16 cellular contexts compared by ENCODE assay signal in the genomic region with DNA sequence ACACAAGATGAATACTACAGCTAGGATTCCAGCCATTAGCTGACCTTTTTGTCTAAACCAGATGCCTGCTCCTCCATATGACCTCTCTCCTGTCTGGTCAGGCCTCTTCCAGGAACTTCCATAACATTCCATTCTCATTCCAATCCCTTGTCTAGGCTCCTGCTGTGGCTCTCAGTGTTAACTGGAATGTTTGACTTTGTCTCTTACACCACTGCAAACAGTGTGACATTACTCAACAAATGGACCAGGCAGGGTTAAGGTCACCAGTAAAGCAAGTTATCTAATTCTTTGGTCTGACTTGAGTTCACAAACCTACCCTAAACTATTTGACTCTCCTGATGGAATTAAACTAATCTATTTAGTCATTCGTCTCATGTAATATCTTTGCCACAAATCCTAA. TPM values are rescaled to one million over a fixed set of nuclear protein-coding genes. Genes with fewer than 3 reads are reported as not detected.
DNase-seq lines count a peak whose midpoint lies in the region; ATAC-seq and TF ChIP-seq lines count a peak whose summit lies in the region.
"Had no signal": no experiment of that assay in that cellular context is flagged by ENCODE, and none has a peak within 500 bp of the region (broad histone marks: within the 10 kb centered on the region; RNA-seq: fewer than 3 reads in every experiment).

No MANE protein-coding gene starts in this region.

- H3K9me2 ChIP-seq in PC-3 (replicated peaks; ENCODE audit: low read length), result no peaks in the 10 kb centered on the region

- peak overlapping the region in 1 of 3 experiments; percentile 63 for H3K4me3 Mint-ChIP-seq in nephron
- H3K4me3 Mint-ChIP-seq: stimulated activated effector memory CD8-positive, alpha-beta T cell treated with anti-CD3 and anti-CD28 coated beads, Interleukin-12 subunit alpha, Interleukin-12 subunit beta, amount 100 ng/mL, for 72 hours had no signal

- no TSS peak for BruUV-seq in PC-3 (replicated peaks; lab: Mats Ljungman, UMichigan)

- TF ChIP-seq CTCF in PC-3 (conservative IDR thresholded peaks at IDR 0.05; ENCODE audit: low read depth, low read length), result no peak
- TF ChIP-seq CTCF in fibroblast of villous mesenchyme (IDR thresholded peaks at IDR 0.05; ENCODE audit: insufficient read depth, low read depth, low read length), result no peak
- TF ChIP-seq CTCF in nephron (IDR thresholded peaks at IDR 0.05; ENCODE audit: unreplicated experiment in 3 of 3), result no peak
- no peak for TF ChIP-seq CTCF in esophagus muscularis mucosa (IDR thresholded peaks at IDR 0.05)

- H3K9ac ChIP-seq in PC-3 (ENCODE audit: low read length), result no peak overlapping the region
- H3K9ac ChIP-seq: BLaER1 had no signal

- H3F3A ChIP-seq in PC-3 (ENCODE audit: low read length, unreplicated experiment), result no peaks in the 10 kb centered on the region

- H3K4me1 ChIP-seq in PC-3 (ENCODE audit: insufficient read depth, low read length) (peaks cover 24% of the 10 kb centered on the region), esophagus muscularis mucosa (peaks cover 0 to 25% (median 17%) of the 10 kb centered on the region in 4 donors)
- H3K4me1 ChIP-seq: BLaER1 had no signal

- H3K4me1 Mint-ChIP-seq in nephron, result peaks cover 33% of the 10 kb centered on the region

- POLR2A ChIA-PET in PC-3 (lab: Charles Lee; ENCODE audit: unreplicated experiment), result no interaction called here

- peaks cover 2% of the 10 kb centered on the region for H3K9me3 Mint-ChIP-seq in nephron
- H3K9me3 Mint-ChIP-seq: activated T-helper 2 cell treated with anti-CD3 and anti-CD28 coated beads, Interferon-gamma antibody, Interleukin-2, Interleukin-4, amounts not matched to agents 10 μg/mL and 5 μg/mL and 100 μg/mL, durations not matched to agents 14 hours and 24 hours and 36 hours had no signal

- peaks cover 11% of the 10 kb centered on the region for H3K79me2 ChIP-seq in PC-3 (ENCODE audit: low read length)

- H3K9me3 ChIP-seq in PC-3 (ENCODE audit: low read length) (no peaks in the 10 kb centered on the region), esophagus muscularis mucosa (no peaks in the 10 kb centered on the region)

- no peak overlapping the region for H3K4me3 ChIP-seq in PC-3 (ENCODE audit: low read length)
- no peak overlapping the region for H3K4me3 ChIP-seq in fibroblast of villous mesenchyme (ENCODE audit: low read depth, low read length)
- no peak overlapping the region for H3K4me3 ChIP-seq in esophagus muscularis mucosa
- H3K4me3 ChIP-seq: BLaER1 had no signal

- no peak overlapping the region for H3K4me2 ChIP-seq in PC-3 (ENCODE audit: low read length)
- H3K4me2 ChIP-seq: BLaER1 had no signal

- no peak overlapping the region for H3K27ac ChIP-seq in PC-3 (ENCODE audit: low read length)
- no peak overlapping the region for H3K27ac ChIP-seq in esophagus muscularis mucosa (replicated peaks in 1 of 4)
- H3K27ac ChIP-seq: BLaER1 had no signal

- H4K20me1 ChIP-seq in PC-3 (ENCODE audit: low read length), result no peaks in the 10 kb centered on the region
- H4K20me1 ChIP-seq: BLaER1 had no signal

- no peak for TF ChIP-seq EP300 in esophagus muscularis mucosa (IDR thresholded peaks at IDR 0.05)

- DNase-seq in EL (peak; percentile 71), PC-3 (peak; percentile 22), fibroblast of villous mesenchyme (ENCODE audit: low read depth) (peak; percentile 63), esophagus muscularis mucosa (ENCODE audit: extremely low spot score) (no peak), NCI-H2171 (lab: John Stamatoyannopoulos, UW) (no peak), GF-D8 (lab: John Stamatoyannopoulos, UW) (no peak), GDM1 (lab: John Stamatoyannopoulos, UW) (no peak)
- DNase-seq: activated CD4-positive, alpha-beta T cell treated with anti-CD3 and anti-CD28 coated beads, Interleukin-2, amount 50 U/mL, for 48 hours; NCI-H1417 treated with DMSO at 0.1 percent for 48 hours; NCI-H524 treated with DMSO at 0.1 percent for 48 hours; stimulated activated CD4-positive, alpha-beta T cell treated with anti-CD3 and anti-CD28 coated beads, Interleukin-4, amount 100 ng/mL, for 1 hour had no signal

- TF ChIP-seq POLR2A in esophagus muscularis mucosa (IDR thresholded peaks at IDR 0.05; ENCODE audit: low read depth), result no peak

- CTCF ChIA-PET in PC-3 (lab: Charles Lee), result no interaction called here

- ATAC-seq in PC-3, result no peak
- ATAC-seq: stimulated activated effector memory CD8-positive, alpha-beta T cell treated with anti-CD3 and anti-CD28 coated beads, Interleukin-12 subunit alpha, Interleukin-12 subunit beta, amount 100 ng/mL, for 72 hours had no signal

- H3K36me3 Mint-ChIP-seq in nephron (ENCODE audit: low read depth), result peaks cover 4% of the 10 kb centered on the region
- H3K36me3 Mint-ChIP-seq: IgD-negative memory B cell; stimulated activated effector memory CD8-positive, alpha-beta T cell treated with anti-CD3 and anti-CD28 coated beads, Interleukin-12 subunit alpha, Interleukin-12 subunit beta, amount 100 ng/mL, for 72 hours had no signal

- intact Hi-C loops in PC-3 (cut with micrococcal nuclease) (loop anchor here (10.0 kb wide), 1 partner anchor 330 kb away; no protein-coding TSS in a partner anchor), esophagus muscularis mucosa (cut with DNase I) (no loop called here)

- H3K36me3 ChIP-seq in PC-3 (ENCODE audit: low read depth, low read length), result no peaks in the 10 kb centered on the region
- no peaks in the 10 kb centered on the region for H3K36me3 ChIP-seq in esophagus muscularis mucosa
- H3K36me3 ChIP-seq: BLaER1 had no signal

- no peaks in the 10 kb centered on the region for H3K27me3 Mint-ChIP-seq in nephron (ENCODE audit: low read depth)

- 100% methylated on average over 1 of the region's 1 CpG for WGBS in esophagus muscularis mucosa

- H3K27me3 ChIP-seq in PC-3 (ENCODE audit: low read length) (no peaks in the 10 kb centered on the region), esophagus muscularis mucosa (peaks cover 0 to 36% (median 5%) of the 10 kb centered on the region in 4 donors)
- H3K27me3 ChIP-seq: BLaER1 had no signal

- H2AFZ ChIP-seq in PC-3 (ENCODE audit: low read length), result no peak overlapping the region

- H3K27ac Mint-ChIP-seq in nephron, result peak overlapping the region in 2 of 3 experiments; percentile 2 to 19
- H3K27ac Mint-ChIP-seq: activated T-helper 2 cell treated with anti-CD3 and anti-CD28 coated beads, Interferon-gamma antibody, Interleukin-2, Interleukin-4, amounts not matched to agents 10 μg/mL and 5 μg/mL and 100 μg/mL, durations not matched to agents 14 hours and 24 hours and 36 hours; stimulated activated effector memory CD8-positive, alpha-beta T cell treated with anti-CD3 and anti-CD28 coated beads, Interleukin-12 subunit alpha, Interleukin-12 subunit beta, amount 100 ng/mL, for 72 hours had no signal

RNA-seq across cellular contexts. Expression of a gene that starts 2.1 kb away (rescaled TPM):
- total RNA-seq in PC-3 (2014; rRNA removed) (2.9 and 3.5 TPM in 2 replicates), fibroblast of villous mesenchyme (6.0 and 16.1 TPM in 2 replicates), esophagus muscularis mucosa (10 to 100 TPM in 3 of 4 donors, 1 to 10 TPM in 1; 6.5 to 17.2 (median 13.5) TPM)
- total RNA-seq: activated T-helper 2 cell treated with anti-CD3 and anti-CD28 coated beads, Interferon-gamma antibody, Interleukin-2, Interleukin-4, amounts not matched to agents 10 μg/mL and 5 μg/mL and 100 μg/mL, durations not matched to agents 14 hours and 24 hours and 36 hours had no signal

Comparison
In these comparisons a context has a peak if more than half of its experiments do, and no peak if none do; other contexts are left out.
1. DNase-seq: peak in EL (single experiment), PC-3 (single experiment) and fibroblast of villous mesenchyme (single experiment); none in esophagus muscularis mucosa (single experiment), NCI-H2171 (single experiment), GF-D8 (single experiment) and GDM1 (single experiment).